ENCODE assay signal across 1 cellular context in genomic region chr15:66566963-66567531, GRCh38.
A peak's percentile ranks its signal among the peaks of the same experiment; 100 is the strongest.
TF ChIP-seq lines count a peak whose summit lies in the region.

No MANE protein-coding gene starts in this region.

TF ChIP-seq in GM12878, 131 proteins besides CTCF, POLR2A, EP300 and RAD21 (continued from another document):
- TF ChIP-seq SKIL (IDR thresholded peaks at IDR 0.05; ENCODE audit: low read depth, poor library complexity, severe bottlenecking): no peak
- no peak for TF ChIP-seq MTA2 (IDR thresholded peaks at IDR 0.05; ENCODE audit: low read depth)
- TF ChIP-seq SPI1 (IDR thresholded peaks at IDR 0.05; ENCODE audit: borderline replicate concordance, insufficient read depth, low read depth, low read length): peak; percentile 36; the same call in 1 of the 2 replicates
- TF ChIP-seq JUNB (IDR thresholded peaks at IDR 0.05): peak; percentile 8; the same call in 1 of the 2 replicates
- TF ChIP-seq POLR2AphosphoS2 (IDR thresholded peaks at IDR 0.05; ENCODE audit: low read depth, low read length): no peak
- no peak for TF ChIP-seq BCL3 (IDR thresholded peaks at IDR 0.05; ENCODE audit: borderline replicate concordance, insufficient read depth, low read depth, low read length, poor library complexity, severe bottlenecking)
- peak; percentile 36; the same call in 1 of the 2 replicates for TF ChIP-seq IRF4 (IDR thresholded peaks at IDR 0.05; ENCODE audit: low read depth, low read length)
- no peak for TF ChIP-seq ZNF217 (IDR thresholded peaks at IDR 0.05)
- no peak for TF ChIP-seq ZZZ3 (IDR thresholded peaks at IDR 0.05; ENCODE audit: control insufficient read depth, insufficient read length, low read depth)
- no peak for TF ChIP-seq KDM1A (IDR thresholded peaks at IDR 0.05; ENCODE audit: borderline replicate concordance)
